Comparison of ENCODE assay signal across 8 cellular contexts in the genomic region with DNA sequence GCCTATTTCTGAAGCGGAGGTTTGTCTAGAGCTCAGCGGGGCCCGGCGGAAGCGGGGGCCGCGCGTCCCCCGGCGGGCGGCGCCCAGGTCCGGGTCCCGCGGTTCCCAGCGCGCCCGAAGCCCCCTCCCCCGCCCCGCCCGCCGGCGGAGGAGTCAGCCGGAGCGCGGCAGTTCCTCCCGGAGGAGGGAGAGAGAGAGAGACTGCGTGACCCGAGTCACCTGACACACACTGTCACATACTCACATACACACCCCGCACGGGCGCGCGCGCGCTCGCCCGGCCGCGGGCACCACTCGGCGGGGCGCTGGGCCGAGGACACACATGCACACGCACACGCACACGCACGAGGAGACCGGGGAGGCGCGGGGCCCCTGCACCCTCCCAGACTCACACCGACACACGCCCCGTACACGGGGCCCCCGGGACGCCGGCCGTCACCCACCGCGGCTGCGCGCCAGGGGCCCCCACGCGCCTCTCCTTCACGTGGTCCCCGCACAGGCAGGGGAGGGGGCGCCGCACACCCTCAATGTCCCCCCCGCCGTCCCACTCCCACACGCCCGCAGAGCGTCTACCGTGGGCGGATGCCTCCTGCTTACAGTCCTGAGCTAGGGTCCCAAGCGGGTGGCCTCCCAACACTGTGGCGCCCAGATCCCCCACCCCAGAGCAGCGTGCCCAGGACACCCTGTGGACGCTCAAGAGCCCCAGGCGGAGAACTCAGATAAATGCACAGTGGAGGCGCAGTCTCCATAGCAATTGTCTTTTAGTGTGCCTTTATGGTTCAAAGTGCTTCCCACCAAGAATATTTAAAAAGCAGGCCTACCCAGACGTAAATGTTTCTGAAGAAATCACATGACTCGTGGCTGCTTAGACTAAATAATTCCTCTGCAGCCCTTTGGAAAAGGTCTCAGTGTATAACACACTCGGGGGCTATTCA. TPM values are rescaled to one million over a fixed set of nuclear protein-coding genes. Genes with fewer than 3 reads are reported as not detected.
DNase-seq lines count a peak whose midpoint lies in the region; ATAC-seq and TF ChIP-seq lines count a peak whose summit lies in the region.

RRAGD (minus strand) TSS at position 203 of the 935 bp plus-strand sequence. CDS start 280 bp downstream, outside the sequence.

- DNase-seq in EH (ENCODE audit: low read depth) (peak; percentile 20), Karpas-422 (peak; percentile 45), SKM-1 (lab: John Stamatoyannopoulos, UW; ENCODE audit: unreplicated experiment) (peak; percentile 58), adipocyte (ENCODE audit: low read depth) (peak; percentile 53), right atrium auricular region (ENCODE audit: low spot score) (peak; percentile 82), putamen (ENCODE audit: low spot score) (peak; percentile 84), OCI-M2 (lab: John Stamatoyannopoulos, UW; ENCODE audit: unreplicated experiment) (no peak)

- H3K9me2 ChIP-seq in Karpas-422 (replicated peaks; ENCODE audit: insufficient read depth, low read length): no peaks in the 10 kb centered on the region

- H3K79me2 ChIP-seq in Karpas-422 (ENCODE audit: low read length): no peaks in the 10 kb centered on the region

- H3K4me1 ChIP-seq in Karpas-422 (ENCODE audit: low read length): peaks cover 37% of the 10 kb centered on the region
- peaks cover 7% of the 10 kb centered on the region for H3K4me1 ChIP-seq in adipocyte (ENCODE audit: control insufficient read depth, insufficient read depth, low read length)
- H3K4me1 ChIP-seq in right atrium auricular region: peaks cover 0 to 42% of the 10 kb centered on the region in 2 donors

- H3K9me3 ChIP-seq in Karpas-422 (ENCODE audit: low read length) (no peaks in the 10 kb centered on the region), adipocyte (ENCODE audit: control insufficient read depth, low read length) (no peaks in the 10 kb centered on the region), right atrium auricular region (no peaks in the 10 kb centered on the region)

- H3K9ac ChIP-seq in Karpas-422 (ENCODE audit: low read length) (no peak within 1 kb of the TSS), adipocyte (ENCODE audit: low read length) (peak within 1 kb of the TSS; percentile 67)

- H3K27ac ChIP-seq in Karpas-422 (ENCODE audit: low read length) (no peak within 1 kb of the TSS), right atrium auricular region (peak within 1 kb of the TSS; percentile 93 to 96)

- H2AFZ ChIP-seq in Karpas-422 (ENCODE audit: low read length): no peak within 1 kb of the TSS

- H3K36me3 ChIP-seq in Karpas-422 (ENCODE audit: insufficient read depth, low read length) (no peaks in the 10 kb centered on the region), adipocyte (ENCODE audit: control insufficient read depth, insufficient read depth, low read length, severe bottlenecking) (no peaks in the 10 kb centered on the region), right atrium auricular region (no peaks in the 10 kb centered on the region)

- ATAC-seq in GM21737 (IDR thresholded peaks at IDR 0.05; ENCODE audit: unreplicated experiment): peak; percentile 77

- H3K4me2 ChIP-seq in Karpas-422 (ENCODE audit: low read depth, low read length, poor library complexity, severe bottlenecking): peak within 1 kb of the TSS; percentile 64

- no peak for TF ChIP-seq CTCF in right atrium auricular region (IDR thresholded peaks at IDR 0.05)

- H3K27me3 ChIP-seq in Karpas-422 (ENCODE audit: low read length) (no peaks in the 10 kb centered on the region), adipocyte (replicated peaks; ENCODE audit: control insufficient read depth, insufficient read depth, low read length) (peaks cover 24% of the 10 kb centered on the region), right atrium auricular region (no peaks in the 10 kb centered on the region)

- peaks cover 48% of the 10 kb centered on the region for H4K20me1 ChIP-seq in Karpas-422 (ENCODE audit: insufficient read depth, low read depth, low read length)

- H3K4me3 ChIP-seq in Karpas-422 (ENCODE audit: low read length): peak within 1 kb of the TSS; percentile 45; the same call in 1 of the 2 replicates
- H3K4me3 ChIP-seq in adipocyte (ENCODE audit: low read length): peak within 1 kb of the TSS; percentile 80
- H3K4me3 ChIP-seq in right atrium auricular region: peak within 1 kb of the TSS; percentile 84 to 94

RNA-seq across cellular contexts. Expression of gene RRAGD, which starts in this region (rescaled TPM):
- 0.41 and 0.65 TPM in 2 replicates for total RNA-seq in Karpas-422 (2014; rRNA removed; shearing (Covaris generic); ENCODE audit: low replicate concordance)
- total RNA-seq in right atrium auricular region: 10 to 100 TPM; 56.4 to 98.0 TPM

Comparison
In these comparisons a context has a peak if more than half of its experiments do, and no peak if none do; other contexts are left out.
1. RNA of gene RRAGD (total RNA-seq): 56.4 to 98.0 TPM in right atrium auricular region; 0.41 to 0.65 TPM in Karpas-422; every median in the first group is over 10 times any median in the second.
2. Peak in DNase-seq, H3K4me3 ChIP-seq and H3K4me2 ChIP-seq in Karpas-422; RNA of the gene not detected or under 1 TPM.
3. Peak in every context shown above with its lines, with median percentiles within 50 percentile points of each other: H3K4me3 ChIP-seq.